Comparison of ENCODE assay signal across 1 cellular context in the genomic region with DNA sequence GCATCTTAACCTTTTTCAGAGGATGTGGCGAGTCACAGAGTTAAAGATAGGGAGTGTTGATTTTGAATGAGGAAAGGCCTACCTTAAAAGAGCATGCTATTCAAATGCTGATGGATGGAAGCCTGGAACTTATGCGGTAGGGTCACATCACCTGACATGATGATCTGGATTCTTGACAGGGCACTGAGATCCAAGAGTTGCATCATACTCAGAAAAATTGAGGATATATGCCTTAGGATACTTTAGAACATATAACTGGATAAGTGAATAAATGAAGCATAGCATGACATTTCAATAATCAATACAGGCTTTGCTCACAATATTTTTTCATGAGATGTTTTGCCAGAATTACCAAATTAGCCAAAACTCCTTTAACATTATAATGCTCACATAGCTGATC.
TF ChIP-seq lines count a peak whose summit lies in the region.

No MANE protein-coding gene starts in this region.

TF ChIP-seq in SK-N-SH treated with all-trans-retinoic acid at 6 μM for 48 hours, 23 proteins besides CTCF, POLR2A, EP300 and RAD21 (continued from another document):
- TF ChIP-seq SNAI2 (CRISPR knock-in tag; IDR thresholded peaks at IDR 0.05) (no peak), ZNF70 (CRISPR knock-in tag; IDR thresholded peaks at IDR 0.05) (no peak), PPARA (CRISPR knock-in tag; IDR thresholded peaks at IDR 0.05; ENCODE audit: borderline replicate concordance) (no peak), ZFP30 (CRISPR knock-in tag; IDR thresholded peaks at IDR 0.05) (no peak), ARNTL (CRISPR knock-in tag; IDR thresholded peaks at IDR 0.05; ENCODE audit: borderline replicate concordance, low read depth) (no peak), ZNF565 (CRISPR knock-in tag; conservative IDR thresholded peaks at IDR 0.05; ENCODE audit: low read depth) (no peak)
TF ChIP-seq in SK-N-SH treated with all-trans-retinoic acid at 6 μM for 48 hours: peak in this region for 0.
